11 cellular contexts compared by ENCODE assay signal in the genomic region with DNA sequence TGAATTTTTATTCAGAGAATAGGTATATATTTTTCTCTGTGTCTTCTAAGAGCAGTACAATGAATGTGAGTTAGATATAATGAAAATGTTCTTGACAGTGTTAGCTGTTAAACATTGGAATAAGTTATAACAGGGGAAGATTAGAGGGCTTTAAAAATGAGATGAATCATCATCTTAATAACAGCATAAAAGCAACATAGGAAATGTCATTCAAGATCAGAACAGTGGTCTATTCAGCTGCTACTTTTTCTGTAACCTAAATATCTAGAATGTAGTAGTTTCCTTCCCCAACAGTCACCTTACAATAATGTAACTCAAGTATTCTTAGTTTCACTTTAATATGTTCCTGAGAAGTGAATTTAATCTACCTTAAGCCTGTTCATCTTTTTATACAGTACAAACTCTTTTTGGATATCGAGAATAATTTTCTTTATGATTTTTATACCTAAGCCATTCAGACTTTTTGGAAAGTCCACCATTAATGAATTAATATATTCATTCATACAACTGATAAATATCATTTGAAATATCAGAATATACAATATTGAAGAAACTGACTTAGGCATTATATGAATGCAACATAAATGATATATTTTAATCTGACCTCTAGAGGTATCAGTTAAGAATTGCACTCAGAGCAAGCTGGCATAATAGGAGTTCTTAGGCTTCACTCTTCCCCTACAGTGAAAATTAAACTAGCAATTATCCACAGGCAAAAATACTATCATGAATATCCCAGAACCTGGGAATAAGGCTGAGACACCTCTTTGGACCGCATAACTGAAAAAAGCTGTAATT.
DNase-seq lines count a peak whose midpoint lies in the region; ATAC-seq and TF ChIP-seq lines count a peak whose summit lies in the region.
"Had no signal": no experiment of that assay in that cellular context is flagged by ENCODE, and none has a peak within 500 bp of the region (broad histone marks: within the 10 kb centered on the region; RNA-seq: fewer than 3 reads in every experiment).

No MANE protein-coding gene starts in this region.

- H3K36me3 ChIP-seq in heart right ventricle (no peaks in the 10 kb centered on the region), upper lobe of right lung (no peaks in the 10 kb centered on the region)

- CTCF ChIA-PET in RWPE1 (lab: Yijun Ruan, JAX), result interaction anchor here (0.5 to 0.9 kb wide), 9 partner anchors 10 to 1217 kb away, joined by 3 to 9 read pairs (median 3); no protein-coding TSS in a partner anchor

- TF ChIP-seq CTCF in heart right ventricle (IDR thresholded peaks at IDR 0.05), result peak in 7 of 9 donors; percentile 14 to 45 (median 20)
- peak; percentile 70 for TF ChIP-seq CTCF in RWPE1 (conservative IDR thresholded peaks at IDR 0.05; ENCODE audit: low read depth)
- peak; percentile 24 for TF ChIP-seq CTCF in foreskin fibroblast (IDR thresholded peaks at IDR 0.05; ENCODE audit: low read depth, low read length)
- TF ChIP-seq CTCF in upper lobe of right lung (IDR thresholded peaks at IDR 0.05), result peak; percentile 46

- H3K27me3 ChIP-seq in heart right ventricle (no peaks in the 10 kb centered on the region), upper lobe of right lung (no peaks in the 10 kb centered on the region)

- intact Hi-C loops in heart right ventricle (cut with DNase I) (no loop called here), Right ventricle myocardium inferior (cut with DNase I) (no loop called here), upper lobe of right lung (cut with DNase I) (no loop called here)

- no peak for DNase-seq in heart right ventricle
- no peak for DNase-seq in Right ventricle myocardium inferior (ENCODE audit: missing footprints)
- DNase-seq in RWPE1 (ENCODE audit: low spot score), result peak; percentile 24
- peak in 1 of 2 donors; percentile 7 for DNase-seq in foreskin fibroblast
- no peak for DNase-seq in upper lobe of right lung
- no peak for DNase-seq in activated CD4-positive, CD25-positive, alpha-beta regulatory T cell treated with anti-CD3 and anti-CD28 coated beads, Interleukin-2, amount 50 U/mL, for 72 hours
- no peak for DNase-seq in stimulated activated CD4-positive, alpha-beta T cell treated with anti-CD3 and anti-CD28 coated beads, Interleukin-1b, Interleukin-23, amount 100 ng/mL, for 48 hours
- DNase-seq: activated effector memory CD4-positive, alpha-beta T cell treated with anti-CD3 and anti-CD28 coated beads, Interleukin-2, amount 50 U/mL, for 16 hours; COR-L47 had no signal

- POLR2A ChIA-PET in RWPE1 (lab: Yijun Ruan, JAX; ENCODE audit: low non-redundant PET), result no interaction called here

- no peak for ATAC-seq in heart right ventricle
- ATAC-seq in Right ventricle myocardium inferior, result no peak
- ATAC-seq in upper lobe of right lung, result no peak
- ATAC-seq in HG02610 (IDR thresholded peaks at IDR 0.05; ENCODE audit: unreplicated experiment), result no peak

- H3K4me3 ChIP-seq in heart right ventricle (no peak overlapping the region), foreskin fibroblast (ENCODE audit: low read depth in 1 of 2, low read length in 2 of 2) (no peak overlapping the region), upper lobe of right lung (no peak overlapping the region)

- H3K9me3 ChIP-seq in heart right ventricle, result peaks cover 0 to 31% (median 15%) of the 10 kb centered on the region in 11 donors
- H3K9me3 ChIP-seq in upper lobe of right lung, result peaks cover 7% of the 10 kb centered on the region

- 93 to 94% methylated on average over 2 of the region's 2 CpGs for WGBS in heart right ventricle, 2 donors

- H3K4me1 ChIP-seq in heart right ventricle (no peaks in the 10 kb centered on the region), upper lobe of right lung (no peaks in the 10 kb centered on the region)
- H3K4me1 ChIP-seq: parathyroid adenoma had no signal

- H3K27ac ChIP-seq in heart right ventricle (no peak overlapping the region), RWPE1 (no peak overlapping the region), upper lobe of right lung (no peak overlapping the region)
- H3K27ac ChIP-seq: parathyroid adenoma had no signal

Comparison
In these comparisons a context has a peak if more than half of its experiments do, and no peak if none do; other contexts are left out.
1. CTCF ChIP-seq: peak in every context shown above with its lines; median percentile 70 in RWPE1; 46 in upper lobe of right lung; 24 in foreskin fibroblast; 20 in heart right ventricle.